1 cellular context compared by ENCODE assay signal in the genomic region with DNA sequence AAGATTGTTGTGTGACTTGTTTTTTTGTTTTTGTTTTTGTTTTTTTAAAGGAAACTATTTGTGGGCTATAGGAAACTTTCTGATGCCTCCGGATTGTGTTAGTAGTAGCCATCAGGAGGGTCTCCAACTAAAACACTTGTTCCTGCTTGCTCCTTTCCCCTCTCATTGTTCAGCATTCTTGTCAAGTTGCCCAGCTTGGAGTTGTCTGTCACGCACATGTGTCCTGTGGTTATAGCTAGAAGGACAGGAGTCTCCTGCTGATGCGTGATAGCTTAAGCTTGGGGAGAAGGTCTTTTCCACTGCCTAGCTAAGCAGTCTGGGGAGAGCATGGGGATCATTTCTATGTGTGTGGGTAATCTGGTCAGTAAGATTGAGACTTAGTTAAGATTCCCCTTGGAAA.
TF ChIP-seq lines count a peak whose summit lies in the region.

No MANE protein-coding gene starts in this region.

TF ChIP-seq in endothelial cell of umbilical vein, 7 proteins besides CTCF, POLR2A, EP300 and RAD21:
- no peak for TF ChIP-seq MYC (IDR thresholded peaks at IDR 0.05; ENCODE audit: low read depth, low read length)
- no peak for TF ChIP-seq GATA2 (IDR thresholded peaks at IDR 0.05; ENCODE audit: insufficient read depth, insufficient read length, low read depth, low read length)
- TF ChIP-seq JUN (IDR thresholded peaks at IDR 0.05; ENCODE audit: borderline replicate concordance, insufficient read depth, insufficient read length, low read depth), result no peak
- no peak for TF ChIP-seq MAX (IDR thresholded peaks at IDR 0.05; ENCODE audit: insufficient read depth, insufficient read length)
- TF ChIP-seq FOS (IDR thresholded peaks at IDR 0.05; ENCODE audit: borderline replicate concordance, insufficient read depth, low read length), result no peak
- no peak for TF ChIP-seq EZH2 (IDR thresholded peaks at IDR 0.05; ENCODE audit: borderline replicate concordance, low read depth, low read length, severe bottlenecking)
- TF ChIP-seq POLR2AphosphoS5 (IDR thresholded peaks at IDR 0.05; ENCODE audit: insufficient read depth, low read depth, low read length), result no peak
TF ChIP-seq in endothelial cell of umbilical vein: peak in this region for 0.
